Comparison of ENCODE assay signal across 16 cellular contexts in genomic region chr1:1567831-1568380, GRCh38. TPM values are rescaled to one million over a fixed set of nuclear protein-coding genes. Genes with fewer than 3 reads are reported as not detected.
DNase-seq lines count a peak whose midpoint lies in the region; ATAC-seq, FAIRE-seq and TF ChIP-seq lines count a peak whose summit lies in the region.
"Had no signal": no experiment of that assay in that cellular context is flagged by ENCODE, and none has a peak within 500 bp of the region (broad histone marks: within the 10 kb centered on the region; RNA-seq: fewer than 3 reads in every experiment).

No MANE protein-coding gene starts in this region.

- intact Hi-C loops in right cardiac atrium (cut with DNase I), result no loop called here
- intact Hi-C loops in Right ventricle myocardium superior (cut with DNase I), result no loop called here
- intact Hi-C loops in pancreas (cut with DNase I), result no loop called here
- intact Hi-C loops in esophagus muscularis mucosa (cut with DNase I), result no loop called here

- no peak for FAIRE-seq in pancreas (lab: Jason Lieb, UNC)
- FAIRE-seq: keratinocyte had no signal

- WGBS in right cardiac atrium, result 78% methylated on average over 15 of the region's 15 CpGs
- 83 to 84% methylated on average over 15 of the region's 15 CpGs for WGBS in pancreas, 2 donors
- WGBS in esophagus muscularis mucosa, result 81% methylated on average over 15 of the region's 15 CpGs

- H3K9me3 ChIP-seq in right cardiac atrium (ENCODE audit: control insufficient read depth, low read length), result no peaks in the 10 kb centered on the region
- no peaks in the 10 kb centered on the region for H3K9me3 ChIP-seq in pancreas
- H3K9me3 ChIP-seq in esophagus muscularis mucosa, result no peaks in the 10 kb centered on the region
- H3K9me3 ChIP-seq: spleen had no signal

- no peaks in the 10 kb centered on the region for H3K27me3 ChIP-seq in right cardiac atrium (ENCODE audit: control insufficient read depth, insufficient read depth)
- H3K27me3 ChIP-seq in pancreas, result no peaks in the 10 kb centered on the region
- H3K27me3 ChIP-seq in esophagus muscularis mucosa, result no peaks in the 10 kb centered on the region
- H3K27me3 ChIP-seq: spleen had no signal

- TF ChIP-seq POLR2A in esophagus muscularis mucosa (IDR thresholded peaks at IDR 0.05; ENCODE audit: low read depth), result no peak

- peaks cover 7% of the 10 kb centered on the region for H3K4me1 ChIP-seq in right cardiac atrium (ENCODE audit: control insufficient read depth, insufficient read depth, low read length)
- H3K4me1 ChIP-seq in pancreas, result peaks cover 0 to 9% (median 0%) of the 10 kb centered on the region in 3 donors
- peaks cover 31 to 83% (median 73%) of the 10 kb centered on the region in 4 donors for H3K4me1 ChIP-seq in esophagus muscularis mucosa

- H3K27ac ChIP-seq in right cardiac atrium (ENCODE audit: low read length), result peak overlapping the region; percentile 23
- H3K27ac ChIP-seq in cingulate gyrus (ENCODE audit: low read depth, low read length), result peak overlapping the region; percentile 60
- H3K27ac ChIP-seq in pancreas, result no peak overlapping the region
- peak overlapping the region in 2 of 4 donors; percentile 35 to 45 for H3K27ac ChIP-seq in esophagus muscularis mucosa (replicated peaks in 1 of 4)
- H3K27ac ChIP-seq: GM23248 had no signal

- ATAC-seq in right cardiac atrium (no peak), Right ventricle myocardium superior (ENCODE audit: poor library complexity) (no peak), pancreas (no peak)
- ATAC-seq: activated CD4-positive, CD25-positive, alpha-beta regulatory T cell treated with anti-CD3 and anti-CD28 coated beads, Interleukin-2, amount 50 U/mL, for 24 hours had no signal

- DNase-seq in right cardiac atrium (peak in 1 of 3 donors; percentile 2), Right ventricle myocardium superior (no peak), medulla oblongata (ENCODE audit: extremely low spot score) (peak; percentile 41), NCI-H2196 treated with DMSO at 0.1 percent for 48 hours (lab: John Stamatoyannopoulos, UW; ENCODE audit: unreplicated experiment) (no peak), iPS-NIHi11 (ENCODE audit: low spot score) (no peak), pancreas (no peak), esophagus muscularis mucosa (ENCODE audit: extremely low spot score) (no peak)
- DNase-seq: activated CD8-positive, alpha-beta memory T cell treated with anti-CD3 and anti-CD28 coated beads, Interleukin-2, amount 50 U/mL, for 4 hours; activated naive CD4-positive, alpha-beta T cell treated with anti-CD3 and anti-CD28 coated beads, Interleukin-2, amount 50 U/mL, for 16 hours; GM23248; NCI-H2081; spleen; stimulated activated naive CD4-positive, alpha-beta T cell had no signal

- no peak for TF ChIP-seq EP300 in esophagus muscularis mucosa (IDR thresholded peaks at IDR 0.05)

- H3K4me3 ChIP-seq in right cardiac atrium (ENCODE audit: low read length) (no peak overlapping the region), pancreas (no peak overlapping the region), esophagus muscularis mucosa (no peak overlapping the region)
- H3K4me3 ChIP-seq: GM23248, spleen had no signal

- H3K36me3 ChIP-seq in pancreas (peaks cover 0 to 15% (median 10%) of the 10 kb centered on the region in 3 donors), esophagus muscularis mucosa (peaks cover 33 to 72% (median 40%) of the 10 kb centered on the region in 4 donors)

- TF ChIP-seq CTCF in pancreas (IDR thresholded peaks at IDR 0.05), result no peak
- no peak for TF ChIP-seq CTCF in esophagus muscularis mucosa (IDR thresholded peaks at IDR 0.05)

RNA-seq across cellular contexts. Expression of gene SSU72, which starts 6.8 kb away (rescaled TPM):
- total RNA-seq in right cardiac atrium (100 to 1,000 TPM; 112 to 115 (median 113) TPM), Right ventricle myocardium superior (106 TPM), pancreas (10 to 100 TPM; 49.2 to 63.2 (median 54.4) TPM), esophagus muscularis mucosa (100 to 1,000 TPM in 2 of 4 donors, 10 to 100 TPM in 2; 78.7 to 134 (median 112) TPM)
- polyA plus RNA-seq in right cardiac atrium (130 TPM), pancreas (10 to 100 TPM; 57.9 to 74.3 TPM)

RNA-seq across cellular contexts. Expression of gene TMEM240, which starts 27.5 kb away (rescaled TPM):
- total RNA-seq in right cardiac atrium, result 1 to 10 TPM; 7.3 to 9.3 (median 7.9) TPM
- 10.4 TPM for polyA plus RNA-seq in right cardiac atrium
- total RNA-seq in Right ventricle myocardium superior, result 7.5 TPM
- 1 to 10 TPM in 1 of 6 donors, under 1 TPM in 4, not detected in 1; 0.22 to 1.0 (median 0.49) TPM for total RNA-seq in pancreas
- polyA plus RNA-seq in pancreas, result 1 to 10 TPM; 2.5 to 3.6 TPM
- 10 to 100 TPM in 2 of 4 donors, 1 to 10 TPM in 2; 8.7 to 22.1 (median 13.9) TPM for total RNA-seq in esophagus muscularis mucosa

RNA-seq across cellular contexts. Expression of gene FNDC10, which starts 32.0 kb away (rescaled TPM):
- total RNA-seq in right cardiac atrium (under 1 TPM; 0.47 to 0.97 (median 0.80) TPM), Right ventricle myocardium superior (2.0 TPM), pancreas (1 to 10 TPM in 2 of 6 donors, under 1 TPM in 4; 0.28 to 2.4 (median 0.71) TPM), esophagus muscularis mucosa (1 to 10 TPM in 1 of 4 donors, under 1 TPM in 2, not detected in 1; 0.50 to 1.9 (median 0.84) TPM)
- polyA plus RNA-seq in right cardiac atrium (0.68 TPM), pancreas (1 to 10 TPM; 1.6 to 2.3 TPM)

RNA-seq across cellular contexts. Expression of gene MIB2, which starts 47.4 kb away (rescaled TPM):
- total RNA-seq in right cardiac atrium (10 to 100 TPM; 49.5 to 77.8 (median 65.5) TPM), Right ventricle myocardium superior (110 TPM), pancreas (10 to 100 TPM; 27.4 to 60.8 (median 32.4) TPM), esophagus muscularis mucosa (10 to 100 TPM; 33.6 to 99.9 (median 74.6) TPM)
- polyA plus RNA-seq in right cardiac atrium (52.5 TPM), pancreas (100 to 1,000 TPM; 140 to 253 TPM)

RNA-seq across cellular contexts. Expression of gene ATAD3A, which starts 55.9 kb away (rescaled TPM):
- total RNA-seq in right cardiac atrium (10 to 100 TPM; 13.6 to 20.1 (median 15.7) TPM), Right ventricle myocardium superior (18.5 TPM), pancreas (10 to 100 TPM in 5 of 6 donors, 1 to 10 TPM in 1; 8.0 to 18.0 (median 14.8) TPM), esophagus muscularis mucosa (10 to 100 TPM; 18.3 to 29.3 (median 25.2) TPM)
- polyA plus RNA-seq in right cardiac atrium (16.7 TPM), pancreas (10 to 100 TPM; 22.5 to 33.8 TPM)

Comparison
In these comparisons a context has a peak if more than half of its experiments do, and no peak if none do; other contexts are left out.
1. H3K27ac ChIP-seq: peak in right cardiac atrium (single experiment) and cingulate gyrus (single experiment); none in pancreas (0 of 4).